23 cellular contexts compared by ENCODE assay signal in the genomic region with DNA sequence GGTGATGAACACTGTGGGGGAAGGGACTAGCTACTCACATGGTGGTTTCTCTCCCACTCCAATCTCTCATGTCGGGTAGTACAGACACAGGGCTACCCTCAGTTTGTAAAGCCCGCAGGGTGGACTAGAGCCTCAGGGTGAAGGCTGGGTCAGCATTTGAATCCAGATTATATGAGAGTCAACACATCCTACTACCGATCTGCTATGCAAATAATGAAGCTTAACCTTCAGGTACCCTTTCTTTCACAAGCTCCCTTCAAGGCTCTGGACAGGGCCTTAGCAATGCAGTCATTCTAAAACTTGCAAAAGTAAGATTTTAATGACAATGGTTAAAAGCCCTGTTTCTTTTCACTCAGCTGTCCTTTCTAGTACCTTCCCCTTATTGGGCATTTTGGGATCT. TPM values are rescaled to one million over a fixed set of nuclear protein-coding genes. Genes with fewer than 3 reads are reported as not detected.
DNase-seq lines count a peak whose midpoint lies in the region; ATAC-seq and TF ChIP-seq lines count a peak whose summit lies in the region.
"Had no signal": no experiment of that assay in that cellular context is flagged by ENCODE, and none has a peak within 500 bp of the region (broad histone marks: within the 10 kb centered on the region; RNA-seq: fewer than 3 reads in every experiment).

No MANE protein-coding gene starts in this region.

- H3K18ac ChIP-seq in IMR-90 (ENCODE audit: low read depth, low read length), result no peak overlapping the region
- no peak overlapping the region for H3K18ac ChIP-seq in trophoblast cell (ENCODE audit: low read length)

- CTCF ChIA-PET in IMR-90 (lab: Yijun Ruan, JAX) (no interaction called here), WTC11 (lab: Charles Lee) (interaction anchor here (0.6 kb wide), 1 partner anchor 339 kb away, joined by 3 read pairs; no protein-coding TSS in a partner anchor)

- H2AK9ac ChIP-seq in IMR-90 (replicated peaks; ENCODE audit: low read depth, low read length, poor library complexity), result no peak overlapping the region

- H3K4me1 ChIP-seq in IMR-90 (ENCODE audit: control insufficient read depth, insufficient read depth, low read length) (no peaks in the 10 kb centered on the region), trophoblast cell (ENCODE audit: control insufficient read depth in 1 of 2, insufficient read depth in 2 of 2, low read length in 2 of 2) (peaks cover 5 to 11% of the 10 kb centered on the region in 2 experiments), hepatocyte (ENCODE audit: insufficient read depth) (peaks cover 2% of the 10 kb centered on the region)

- H3K9me3 Mint-ChIP-seq in WTC11, result peaks cover 8% of the 10 kb centered on the region
- H3K9me3 Mint-ChIP-seq: CD4-positive, alpha-beta T cell; T-helper 2 cell treated with Interferon-gamma antibody and Interleukin-4, amounts not matched to agents 5 μg/mL and 100 μg/mL, for 36 hours had no signal

- H2BK120ac ChIP-seq in IMR-90 (ENCODE audit: low read depth, low read length), result no peak overlapping the region
- H2BK120ac ChIP-seq in trophoblast cell (ENCODE audit: insufficient read depth, low read length, poor library complexity), result peak overlapping the region; percentile 52

- H3K9me3 ChIP-seq in IMR-90 (ENCODE audit: control insufficient read depth, insufficient read depth, low read length), result peaks cover 2% of the 10 kb centered on the region; the same call in 1 of the 2 replicates
- H3K9me3 ChIP-seq in trophoblast cell (ENCODE audit: insufficient read depth, low read depth, low read length), result no peaks in the 10 kb centered on the region
- H3K9me3 ChIP-seq in hepatocyte (ENCODE audit: low read depth), result no peaks in the 10 kb centered on the region
- H3K9me3 ChIP-seq: A549 had no signal

- POLR2A ChIA-PET in IMR-90 (lab: Charles Lee; ENCODE audit: unreplicated experiment), result no interaction called here
- POLR2A ChIA-PET in WTC11 (lab: Charles Lee), result no interaction called here

- WGBS in IMR-90 (ENCODE audit: extremely low coverage in 2 of 2, insufficient read length in 1 of 2), 2 experiments, result no CpG with 5 or more reads among the region's 3 CpGs
- WGBS in trophoblast cell (ENCODE audit: extremely low coverage, insufficient coverage, insufficient read length), result no CpG with 5 or more reads among the region's 3 CpGs
- 45% methylated on average over 3 of the region's 3 CpGs for WGBS in hepatocyte (ENCODE audit: low lambda C conversion rate, missing lambda C conversion rate)

- intact Hi-C loops in IMR-90 (cut with micrococcal nuclease), result no loop called here

- no peak overlapping the region for H3K4me3 Mint-ChIP-seq in WTC11
- H3K4me3 Mint-ChIP-seq: CD4-positive, alpha-beta T cell; T-helper 2 cell treated with Interferon-gamma antibody and Interleukin-4, amounts not matched to agents 5 μg/mL and 100 μg/mL, for 36 hours had no signal

- H2BK15ac ChIP-seq in IMR-90 (ENCODE audit: low read depth, low read length), result no peak overlapping the region

- H4K12ac ChIP-seq in trophoblast cell (ENCODE audit: low read depth, low read length), result no peak overlapping the region

- H3K4me2 ChIP-seq in IMR-90 (ENCODE audit: low read depth, low read length), result no peak overlapping the region
- no peak overlapping the region for H3K4me2 ChIP-seq in trophoblast cell (ENCODE audit: low read length)
- no peak overlapping the region for H3K4me2 ChIP-seq in hepatocyte
- H3K4me2 ChIP-seq: A549; BLaER1 treated with 17β-estradiol and CSF1 and Interleukin-3, amounts not matched to agents 10 nM and 100 nM had no signal

- no peak overlapping the region for H2BK20ac ChIP-seq in IMR-90 (ENCODE audit: low read depth, low read length)

- in situ Hi-C loops in IMR-90 (cut with MboI; ENCODE audit: low sequenced_read_pairs), result no loop called here

- H2AFZ ChIP-seq in IMR-90 (replicated peaks; ENCODE audit: low read length, poor library complexity) (peak overlapping the region; percentile 65), trophoblast cell (ENCODE audit: insufficient read depth, low read length, poor library complexity) (no peak overlapping the region), hepatocyte (no peak overlapping the region)

- DNase-seq in IMR-90 (no peak), WTC11 (ENCODE audit: low spot score) (no peak), trophoblast cell (peak; percentile 92 to 97), hepatocyte (ENCODE audit: low spot score) (no peak), NCI-H2107 treated with DMSO at 0.1 percent for 48 hours (lab: John Stamatoyannopoulos, UW; ENCODE audit: unreplicated experiment) (no peak)
- DNase-seq: AML-193; CD4-positive, alpha-beta T cell; GDM1; Karpas-422; NCI-H1105; NCI-H1436 treated with DMSO at 0.1 percent for 48 hours; NCI-H187 treated with DMSO at 0.1 percent for 48 hours; NCI-H446; NCI-H82; SHP77 treated with DMSO at 0.1 percent for 48 hours; T-helper 1 cell had no signal

- TF ChIP-seq CTCF in IMR-90 (conservative IDR thresholded peaks at IDR 0.05; ENCODE audit: low read depth, low read length), result no peak
- no peak for TF ChIP-seq CTCF in WTC11 (IDR thresholded peaks at IDR 0.05)
- TF ChIP-seq CTCF in hepatocyte (IDR thresholded peaks at IDR 0.05; ENCODE audit: poor library complexity), result no peak

- H2BK5ac ChIP-seq in IMR-90 (ENCODE audit: low read depth, low read length, poor library complexity, severe bottlenecking) (no peak overlapping the region), trophoblast cell (ENCODE audit: low read depth, low read length, poor library complexity) (peak overlapping the region; percentile 59)

- peaks cover 25% of the 10 kb centered on the region for H3K4me1 Mint-ChIP-seq in WTC11

- H2AK5ac ChIP-seq in IMR-90 (ENCODE audit: low read depth, low read length) (no peak overlapping the region), trophoblast cell (ENCODE audit: low read length) (peak overlapping the region; percentile 53)

- H3K27me3 Mint-ChIP-seq in WTC11 (ENCODE audit: low read depth), result peaks cover 2% of the 10 kb centered on the region
- H3K27me3 Mint-ChIP-seq: CD4-positive, alpha-beta T cell had no signal

- H3K79me2 ChIP-seq in trophoblast cell (ENCODE audit: control insufficient read depth, insufficient read depth, low read length, poor library complexity) (no peaks in the 10 kb centered on the region), hepatocyte (no peaks in the 10 kb centered on the region)

- no peak overlapping the region for H3K56ac ChIP-seq in IMR-90 (ENCODE audit: extremely low read depth, insufficient read depth, low read length)

- H3K36me3 Mint-ChIP-seq in WTC11, result no peaks in the 10 kb centered on the region

- H4K5ac ChIP-seq in IMR-90 (ENCODE audit: low read depth, low read length), result no peak overlapping the region

- H3K4me3 ChIP-seq in IMR-90 (ENCODE audit: insufficient read depth, low read depth, low read length), result no peak overlapping the region
- no peak overlapping the region for H3K4me3 ChIP-seq in trophoblast cell (ENCODE audit: low read depth, low read length)
- H3K4me3 ChIP-seq in hepatocyte, result no peak overlapping the region
- H3K4me3 ChIP-seq: A549; BLaER1 treated with 17β-estradiol and CSF1 and Interleukin-3, amounts not matched to agents 10 nM and 100 nM had no signal

- H3K27ac Mint-ChIP-seq in WTC11, result peak overlapping the region; percentile 27; the same call in 1 of the 2 replicates
- H3K27ac Mint-ChIP-seq: CD4-positive, alpha-beta T cell; T-helper 2 cell treated with Interferon-gamma antibody and Interleukin-4, amounts not matched to agents 5 μg/mL and 100 μg/mL, for 36 hours had no signal

- no peaks in the 10 kb centered on the region for H3K9me2 ChIP-seq in hepatocyte (replicated peaks; ENCODE audit: insufficient read depth)

- H4K91ac ChIP-seq in IMR-90 (ENCODE audit: insufficient read depth, low read depth, low read length) (no peak overlapping the region), trophoblast cell (ENCODE audit: low read depth, low read length) (peak overlapping the region; percentile 4)

- BruUV-seq in IMR-90 (replicated peaks; lab: Mats Ljungman, UMichigan), result no TSS peak

- H3K79me1 ChIP-seq in IMR-90 (ENCODE audit: low read depth in 1 of 2, low read length in 2 of 2) (no peaks in the 10 kb centered on the region; a peak in 1 of 4 replicates), trophoblast cell (ENCODE audit: low read length) (peaks cover 10% of the 10 kb centered on the region)

- no peak overlapping the region for H3K9ac ChIP-seq in IMR-90 (ENCODE audit: low read depth, low read length)
- H3K9ac ChIP-seq in trophoblast cell (ENCODE audit: low read length), result no peak overlapping the region
- H3K9ac ChIP-seq: BLaER1 treated with 17β-estradiol and CSF1 and Interleukin-3, amounts not matched to agents 10 nM and 100 nM had no signal

- H3K9me1 ChIP-seq in IMR-90 (ENCODE audit: insufficient read depth, low read length), result no peaks in the 10 kb centered on the region

- H2BK12ac ChIP-seq in trophoblast cell (ENCODE audit: low read length), result peak overlapping the region; percentile 74

- H3K4ac ChIP-seq in IMR-90 (ENCODE audit: low read depth, low read length) (no peak overlapping the region), trophoblast cell (ENCODE audit: low read depth, low read length) (no peak overlapping the region)

- H3K27ac ChIP-seq in IMR-90 (ENCODE audit: insufficient read depth, low read length) (no peak overlapping the region), trophoblast cell (ENCODE audit: low read depth, low read length) (peak overlapping the region; percentile 53), hepatocyte (no peak overlapping the region)
- H3K27ac ChIP-seq: A549 had no signal

- no peaks in the 10 kb centered on the region for H4K20me1 ChIP-seq in IMR-90 (ENCODE audit: insufficient read depth, low read length)
- H4K20me1 ChIP-seq in hepatocyte (ENCODE audit: insufficient read depth, poor library complexity, severe bottlenecking), result no peaks in the 10 kb centered on the region
- H4K20me1 ChIP-seq: BLaER1 treated with 17β-estradiol and CSF1 and Interleukin-3, amounts not matched to agents 10 nM and 100 nM had no signal

- ATAC-seq in GM19463 (IDR thresholded peaks at IDR 0.05; ENCODE audit: unreplicated experiment) (peak; percentile 74), IMR-90 (ENCODE audit: low read depth) (no peak), WTC11 (peak; percentile 71), HG03095 (IDR thresholded peaks at IDR 0.05; ENCODE audit: unreplicated experiment) (no peak)
- ATAC-seq: A549, Panc1 had no signal

- TF ChIP-seq RAD21 in IMR-90 (IDR thresholded peaks at IDR 0.05; ENCODE audit: low read length), result no peak

- TF ChIP-seq POLR2A in IMR-90 (IDR thresholded peaks at IDR 0.05; ENCODE audit: low read depth, low read length), result no peak

- H4K8ac ChIP-seq in IMR-90 (ENCODE audit: low read depth in 2 of 2, low read length in 2 of 2) (no peak overlapping the region), trophoblast cell (ENCODE audit: low read depth, low read length) (peak overlapping the region; percentile 33)

- dilution Hi-C loops in IMR-90 (cut with HindIII; ENCODE audit: low sequenced_read_pairs, unreplicated experiment), result no loop called here

- H3K36me3 ChIP-seq in IMR-90 (ENCODE audit: control insufficient read depth, insufficient read depth, low read length) (no peaks in the 10 kb centered on the region), trophoblast cell (ENCODE audit: control insufficient read depth in 1 of 2, insufficient read depth in 2 of 2, low read length in 2 of 2) (no peaks in the 10 kb centered on the region), hepatocyte (replicated peaks; ENCODE audit: insufficient read depth, low read depth) (no peaks in the 10 kb centered on the region)
- H3K36me3 ChIP-seq: BLaER1 treated with 17β-estradiol and CSF1 and Interleukin-3, amounts not matched to agents 10 nM and 100 nM had no signal

- no peak overlapping the region for H3K23ac ChIP-seq in IMR-90 (ENCODE audit: low read depth, low read length)
- H3K23ac ChIP-seq in trophoblast cell (ENCODE audit: low read length), result no peak overlapping the region

- H3K14ac ChIP-seq in IMR-90 (replicated peaks; ENCODE audit: low read depth, low read length), result no peak overlapping the region
- H3K14ac ChIP-seq in trophoblast cell (ENCODE audit: low read length), result peak overlapping the region; percentile 15

- no peaks in the 10 kb centered on the region for H3K27me3 ChIP-seq in IMR-90 (ENCODE audit: control insufficient read depth, insufficient read depth, low read length)
- H3K27me3 ChIP-seq in trophoblast cell (ENCODE audit: insufficient read depth, low read length), result no peaks in the 10 kb centered on the region
- no peaks in the 10 kb centered on the region for H3K27me3 ChIP-seq in hepatocyte
- H3K27me3 ChIP-seq: BLaER1 treated with 17β-estradiol and CSF1 and Interleukin-3, amounts not matched to agents 10 nM and 100 nM had no signal

RNA-seq across cellular contexts. Expression of a gene that starts 5.5 kb away (rescaled TPM):
- total RNA-seq in IMR-90 (2012; rRNA removed) (16.1 and 26.2 TPM in 2 replicates), WTC11 (2021) (12.1 to 13.4 TPM (median 12.5 TPM) in 3 replicates), hepatocyte (9.6 and 12.8 TPM in 2 replicates)
- polyA plus RNA-seq in IMR-90 (2012; rRNA removed) (3.8 and 4.4 TPM in 2 replicates), hepatocyte (1.5 and 2.6 TPM in 2 replicates)
- 0.73 and 1.0 TPM in 2 replicates for polyA plus RNA-seq in IMR-90 (2012; cell fraction: cytosol; rRNA removed)
- 1.0 and 9.8 TPM in 2 replicates for polyA plus RNA-seq in IMR-90 (2012; cell fraction: nucleus; rRNA removed; ENCODE audit: low replicate concordance)
- 28.0 and 28.3 TPM in 2 replicates for polyA plus RNA-seq in trophoblast cell (2013)

RNA-seq across cellular contexts. Expression of a gene that starts 5.5 kb away (rescaled TPM):
- 66.5 and 106 TPM in 2 replicates for total RNA-seq in IMR-90 (2012; rRNA removed)
- polyA plus RNA-seq in IMR-90 (2012; rRNA removed), result 43.6 and 52.1 TPM in 2 replicates
- polyA plus RNA-seq in IMR-90 (2012; cell fraction: cytosol; rRNA removed), result 12.2 and 19.4 TPM in 2 replicates
- polyA plus RNA-seq in IMR-90 (2012; cell fraction: nucleus; rRNA removed; ENCODE audit: low replicate concordance), result 28.0 and 118 TPM in 2 replicates
- 73.4 to 80.1 TPM (median 75.2 TPM) in 3 replicates for total RNA-seq in WTC11 (2021)
- 109 and 113 TPM in 2 replicates for polyA plus RNA-seq in trophoblast cell (2013)
- total RNA-seq in hepatocyte, result 120 and 123 TPM in 2 replicates
- polyA plus RNA-seq in hepatocyte, result 33.7 and 34.9 TPM in 2 replicates

RNA-seq across cellular contexts. Expression of a gene that starts 25.0 kb away (rescaled TPM):
- total RNA-seq in IMR-90 (2012; rRNA removed) (not detected in 2 replicates), WTC11 (2021) (not detected in 3 replicates), hepatocyte (not detected in 2 replicates)
- polyA plus RNA-seq in IMR-90 (2012; rRNA removed) (0.03 TPM in 1 of 2 replicates, not detected in the other), hepatocyte (not detected in 2 replicates)
- not detected in 2 replicates for polyA plus RNA-seq in IMR-90 (2012; cell fraction: cytosol; rRNA removed)
- 0.07 TPM in 1 of 2 replicates, not detected in the other for polyA plus RNA-seq in IMR-90 (2012; cell fraction: nucleus; rRNA removed; ENCODE audit: low replicate concordance)
- polyA plus RNA-seq in trophoblast cell (2013), result 0.14 and 0.21 TPM in 2 replicates
- total RNA-seq: H4 had no signal
- polyA plus RNA-seq: A549 had no signal

Comparison
In these comparisons a context has a peak if more than half of its experiments do, and no peak if none do; other contexts are left out.
1. ATAC-seq: peak in GM19463 (single experiment) and WTC11 (single experiment); none in IMR-90 (single experiment) and HG03095 (single experiment).
2. DNase-seq: peak in trophoblast cell (2 of 2); none in IMR-90 (single experiment), WTC11 (single experiment), hepatocyte (single experiment) and NCI-H2107 treated with DMSO at 0.1 percent for 48 hours (single experiment).